Comparison of ENCODE assay signal across 29 cellular contexts in genomic region chr16:79806757-79807156, GRCh38.
"Had no signal": no experiment of that assay in that cellular context is flagged by ENCODE, and none has a peak within 500 bp of the region (broad histone marks: within the 10 kb centered on the region; RNA-seq: fewer than 3 reads in every experiment).

No MANE protein-coding gene starts in this region.

- H3K36me3 ChIP-seq: stomach, suprapubic skin, thoracic aorta, thyroid gland, tibial artery, tibial nerve, transverse colon, upper lobe of left lung, upper lobe of right lung, uterus, vagina had no signal

- H3K27me3 Mint-ChIP-seq: stimulated activated naive CD8-positive, alpha-beta T cell treated with anti-CD3 and anti-CD28 coated beads, Interleukin-15, Interleukin-2, amounts not matched to agents 100 ng/mL and 50 ng/mL, for 24 hours; type B pancreatic cell had no signal

- H3K4me3 ChIP-seq: stomach, suprapubic skin, testis, thoracic aorta, thyroid gland, tibial artery, tibial nerve, transverse colon, upper lobe of left lung, upper lobe of right lung, uterus, vagina had no signal

- H3K4me1 Mint-ChIP-seq: stimulated activated effector memory CD8-positive, alpha-beta T cell treated with anti-CD3 and anti-CD28 coated beads, Interleukin-12 subunit alpha, Interleukin-12 subunit beta, amount 100 ng/mL, for 72 hours; stimulated activated memory B cell treated with anti-CD40 and anti-IgM and Interleukin-4, amounts not matched to agents 10 μg/mL and 1 μg/mL and 100 μg/mL, for 72 hours; stimulated activated naive B cell treated with anti-CD40 and anti-IgM and Interleukin-4, amounts not matched to agents 10 μg/mL and 1 μg/mL and 100 μg/mL, for 72 hours; stimulated activated naive CD8-positive, alpha-beta T cell treated with anti-CD3 and anti-CD28 coated beads, Interleukin-15, amount 100 ng/mL, for 72 hours had no signal

- FAIRE-seq: urothelium cell line had no signal

- H3K27ac Mint-ChIP-seq: stimulated activated effector memory CD8-positive, alpha-beta T cell treated with anti-CD3 and anti-CD28 coated beads, Interleukin-12 subunit alpha, Interleukin-12 subunit beta, amount 100 ng/mL, for 72 hours; stimulated activated memory B cell treated with anti-CD40 and anti-IgM and Interleukin-4, amounts not matched to agents 10 μg/mL and 1 μg/mL and 100 μg/mL, for 72 hours; stimulated activated naive B cell treated with anti-CD40 and anti-IgM and Interleukin-4, amounts not matched to agents 10 μg/mL and 1 μg/mL and 100 μg/mL, for 72 hours; stimulated activated naive CD8-positive, alpha-beta T cell treated with anti-CD3 and anti-CD28 coated beads, Interleukin-15, amount 100 ng/mL, for 72 hours; stimulated activated naive CD8-positive, alpha-beta T cell treated with anti-CD3 and anti-CD28 coated beads, Interleukin-15, Interleukin-2, amounts not matched to agents 100 ng/mL and 50 ng/mL, for 24 hours; type B pancreatic cell had no signal

- H3K4me3 Mint-ChIP-seq: stimulated activated effector memory CD8-positive, alpha-beta T cell treated with anti-CD3 and anti-CD28 coated beads, Interleukin-12 subunit alpha, Interleukin-12 subunit beta, amount 100 ng/mL, for 72 hours; stimulated activated memory B cell treated with anti-CD40 and anti-IgM and Interleukin-4, amounts not matched to agents 10 μg/mL and 1 μg/mL and 100 μg/mL, for 72 hours; stimulated activated naive B cell treated with anti-CD40 and anti-IgM and Interleukin-4, amounts not matched to agents 10 μg/mL and 1 μg/mL and 100 μg/mL, for 72 hours; stimulated activated naive CD8-positive, alpha-beta T cell treated with anti-CD3 and anti-CD28 coated beads, Interleukin-15, amount 100 ng/mL, for 72 hours; stimulated activated naive CD8-positive, alpha-beta T cell treated with anti-CD3 and anti-CD28 coated beads, Interleukin-15, Interleukin-2, amounts not matched to agents 100 ng/mL and 50 ng/mL, for 24 hours; type B pancreatic cell had no signal

- H3K4me1 ChIP-seq: stomach, testis, thyroid gland, tibial artery, tibial nerve, transverse colon, upper lobe of left lung, upper lobe of right lung, uterus had no signal

- H3K9me3 Mint-ChIP-seq: stimulated activated effector memory CD8-positive, alpha-beta T cell treated with anti-CD3 and anti-CD28 coated beads, Interleukin-12 subunit alpha, Interleukin-12 subunit beta, amount 100 ng/mL, for 72 hours; stimulated activated naive B cell treated with anti-CD40 and anti-IgM and Interleukin-4, amounts not matched to agents 10 μg/mL and 1 μg/mL and 100 μg/mL, for 72 hours; stimulated activated naive CD8-positive, alpha-beta T cell treated with anti-CD3 and anti-CD28 coated beads, Interleukin-15, Interleukin-2, amounts not matched to agents 100 ng/mL and 50 ng/mL, for 24 hours had no signal

- H3K9me3 ChIP-seq: suprapubic skin, testis, thoracic aorta, thyroid gland, tibial artery, tibial nerve, transverse colon, upper lobe of left lung, upper lobe of right lung, uterus, vagina had no signal

- H3K27me3 ChIP-seq: stomach, suprapubic skin, testis, thyroid gland, tibial artery, tibial nerve, transverse colon, upper lobe of left lung, upper lobe of right lung, uterus, vagina had no signal

- DNase-seq: stimulated activated CD4-positive, alpha-beta T cell treated with anti-CD3 and anti-CD28 coated beads, Interleukin-2, amount 100 ng/mL, for 48 hours; stimulated activated CD4-positive, alpha-beta T cell treated with anti-CD3 and anti-CD28 coated beads, Interleukin-4, amount 100 ng/mL, for 1 hour; stimulated activated CD4-positive, alpha-beta T cell treated with anti-CD3 and anti-CD28 coated beads, Interleukin-4, amount 100 ng/mL, for 24 hours; stimulated activated CD4-positive, alpha-beta T cell treated with anti-CD3 and anti-CD28 coated beads, Interleukin-4, amount 100 ng/mL, for 4 hours; stimulated activated CD8-positive, alpha-beta memory T cell treated with anti-CD3 and anti-CD28 coated beads, Interleukin-4, amount 100 ng/mL, for 48 hours; stimulated activated naive B cell treated with anti-CD40 and anti-IgM and Interleukin-4, amounts not matched to agents 10 μg/mL and 1 μg/mL and 100 μg/mL, for 72 hours; stimulated activated naive CD4-positive, alpha-beta T cell; stimulated activated naive CD4-positive, alpha-beta T cell treated with Interleukin-2 at 50 U/mL for 16 hours; stimulated activated naive CD8-positive, alpha-beta T cell treated with anti-CD3 and anti-CD28 coated beads, Interleukin-15, amount 100 ng/mL, for 72 hours; stimulated activated naive CD8-positive, alpha-beta T cell treated with anti-CD3 and anti-CD28 coated beads, Interleukin-15, Interleukin-2, amounts not matched to agents 100 U/mL and 50 U/mL, for 24 hours; stomach; substantia nigra; testis; thyroid gland; tibial artery; transverse colon; trophoblast cell; upper lobe of left lung; upper lobe of right lung; uterus had no signal

- H3K27ac ChIP-seq: stomach, suprapubic skin, testis, thoracic aorta, thyroid gland, tibial artery, tibial nerve, transverse colon, upper lobe of left lung, upper lobe of right lung, uterus, vagina had no signal

- H3K36me3 Mint-ChIP-seq: stimulated activated effector memory CD8-positive, alpha-beta T cell treated with anti-CD3 and anti-CD28 coated beads, Interleukin-12 subunit alpha, Interleukin-12 subunit beta, amount 100 ng/mL, for 72 hours; stimulated activated memory B cell treated with anti-CD40 and anti-IgM and Interleukin-4, amounts not matched to agents 10 μg/mL and 1 μg/mL and 100 μg/mL, for 72 hours; type B pancreatic cell had no signal

- ATAC-seq: stimulated activated effector memory CD8-positive, alpha-beta T cell treated with anti-CD3 and anti-CD28 coated beads, Interleukin-12 subunit alpha, Interleukin-12 subunit beta, amount 100 ng/mL, for 72 hours; stimulated activated memory B cell treated with anti-CD40 and anti-IgM and Interleukin-4, amounts not matched to agents 10 μg/mL and 1 μg/mL and 100 μg/mL, for 72 hours; stimulated activated naive B cell treated with anti-CD40 and anti-IgM and Interleukin-4, amounts not matched to agents 10 μg/mL and 1 μg/mL and 100 μg/mL, for 72 hours; stimulated activated naive CD8-positive, alpha-beta T cell treated with anti-CD3 and anti-CD28 coated beads, Interleukin-15, amount 100 ng/mL, for 72 hours; stimulated activated naive CD8-positive, alpha-beta T cell treated with anti-CD3 and anti-CD28 coated beads, Interleukin-15, Interleukin-2, amounts not matched to agents 100 U/mL and 50 U/mL, for 24 hours; upper lobe of right lung had no signal
